13 cellular contexts compared by ENCODE assay signal in genomic region chr2:234459401-234460009, GRCh38. TPM values are rescaled to one million over a fixed set of nuclear protein-coding genes. Genes with fewer than 3 reads are reported as not detected.
A peak's percentile ranks its signal among the peaks of the same experiment; 100 is the strongest.
DNase-seq lines count a peak whose midpoint lies in the region; ATAC-seq lines count a peak whose summit lies in the region.
"Had no signal": no experiment of that assay in that cellular context is flagged by ENCODE, and none has a peak within 500 bp of the region (broad histone marks: within the 10 kb centered on the region; RNA-seq: fewer than 3 reads in every experiment).

No MANE protein-coding gene starts in this region.

- H3K27ac Mint-ChIP-seq in activated CD8-positive, alpha-beta memory T cell treated with anti-CD3 and anti-CD28 coated beads, Interleukin-2, amount 10 ng/mL, durations not matched to agents 7 days and 5 days, result peak overlapping the region; percentile 97
- peak overlapping the region; percentile 86 for H3K27ac Mint-ChIP-seq in T-helper 2 cell treated with Interferon-gamma antibody and Interleukin-4, amounts not matched to agents 5 μg/mL and 100 μg/mL, for 36 hours
- peak overlapping the region; percentile 76 to 98 (median 94) for H3K27ac Mint-ChIP-seq in naive thymus-derived CD8-positive, alpha-beta T cell

- ATAC-seq in activated CD8-positive, alpha-beta memory T cell treated with anti-CD3 and anti-CD28 coated beads, Interleukin-2, amount 10 ng/mL, durations not matched to agents 7 days and 5 days, result peak; percentile 52
- ATAC-seq in naive thymus-derived CD8-positive, alpha-beta T cell, result peak; percentile 17 to 38
- no peak for ATAC-seq in GM19452 (IDR thresholded peaks at IDR 0.05; ENCODE audit: unreplicated experiment)

- DNase-seq in activated CD8-positive, alpha-beta memory T cell treated with anti-CD3 and anti-CD28 coated beads, Interleukin-2, amount 10 ng/mL, durations not matched to agents 7 days and 5 days, result peak; percentile 71
- DNase-seq in activated CD8-positive, alpha-beta memory T cell treated with anti-CD3 and anti-CD28 coated beads, Interleukin-2, amount 50 U/mL, for 4 hours, result no peak
- DNase-seq in DMS79 treated with DMSO at 0.1 percent for 48 hours (lab: John Stamatoyannopoulos, UW), result peak; percentile 50
- no peak for DNase-seq in T-helper 2 cell treated with Interferon-gamma antibody and Interleukin-4, amounts not matched to agents 5 μg/mL and 100 μg/mL, for 36 hours (ENCODE audit: low spot score)
- peak in 6 of 10 donors; percentile 22 to 67 (median 52) for DNase-seq in naive thymus-derived CD8-positive, alpha-beta T cell
- DNase-seq in cerebellum (ENCODE audit: low spot score), result no peak
- no peak for DNase-seq in D341Med (ENCODE audit: low spot score)
- DNase-seq: amygdala; NCI-H1930; SHP77; stimulated activated CD4-positive, alpha-beta T cell treated with anti-CD3 and anti-CD28 coated beads, Interleukin-1b, Interleukin-23, amount 100 ng/mL, for 48 hours; tibial artery had no signal

- peaks cover 8% of the 10 kb centered on the region for H3K9me3 Mint-ChIP-seq in activated CD8-positive, alpha-beta memory T cell treated with anti-CD3 and anti-CD28 coated beads, Interleukin-2, amount 10 ng/mL, durations not matched to agents 7 days and 5 days (ENCODE audit: low read depth)
- peaks cover 11% of the 10 kb centered on the region for H3K9me3 Mint-ChIP-seq in T-helper 2 cell treated with Interferon-gamma antibody and Interleukin-4, amounts not matched to agents 5 μg/mL and 100 μg/mL, for 36 hours
- H3K9me3 Mint-ChIP-seq in naive thymus-derived CD8-positive, alpha-beta T cell, result peaks cover 0 to 6% (median 0%) of the 10 kb centered on the region in 9 donors

- POLR2A ChIA-PET in naive thymus-derived CD8-positive, alpha-beta T cell (lab: Charles Lee), result interaction anchor here (0.5 to 20.7 kb wide), 11 partner anchors 9 to 246 kb away, joined by 3 to 593 read pairs (median 5); no protein-coding TSS in a partner anchor

- no peaks in the 10 kb centered on the region for H3K27me3 Mint-ChIP-seq in activated CD8-positive, alpha-beta memory T cell treated with anti-CD3 and anti-CD28 coated beads, Interleukin-2, amount 10 ng/mL, durations not matched to agents 7 days and 5 days
- no peaks in the 10 kb centered on the region for H3K27me3 Mint-ChIP-seq in T-helper 2 cell treated with Interferon-gamma antibody and Interleukin-4, amounts not matched to agents 5 μg/mL and 100 μg/mL, for 36 hours (ENCODE audit: low read depth)
- H3K27me3 Mint-ChIP-seq in naive thymus-derived CD8-positive, alpha-beta T cell, result no peaks in the 10 kb centered on the region

- peak overlapping the region; percentile 43 for H3K4me3 Mint-ChIP-seq in activated CD8-positive, alpha-beta memory T cell treated with anti-CD3 and anti-CD28 coated beads, Interleukin-2, amount 10 ng/mL, durations not matched to agents 7 days and 5 days
- peak overlapping the region; percentile 67 for H3K4me3 Mint-ChIP-seq in T-helper 2 cell treated with Interferon-gamma antibody and Interleukin-4, amounts not matched to agents 5 μg/mL and 100 μg/mL, for 36 hours
- peak overlapping the region; percentile 34 to 77 (median 69) for H3K4me3 Mint-ChIP-seq in naive thymus-derived CD8-positive, alpha-beta T cell

- peaks cover 26% of the 10 kb centered on the region for H3K36me3 Mint-ChIP-seq in activated CD8-positive, alpha-beta memory T cell treated with anti-CD3 and anti-CD28 coated beads, Interleukin-2, amount 10 ng/mL, durations not matched to agents 7 days and 5 days
- H3K36me3 Mint-ChIP-seq in T-helper 2 cell treated with Interferon-gamma antibody and Interleukin-4, amounts not matched to agents 5 μg/mL and 100 μg/mL, for 36 hours (ENCODE audit: low read depth), result peaks cover 39% of the 10 kb centered on the region
- H3K36me3 Mint-ChIP-seq in naive thymus-derived CD8-positive, alpha-beta T cell, result peaks cover 0 to 2% (median 0%) of the 10 kb centered on the region in 3 donors

- CTCF ChIA-PET in activated CD8-positive, alpha-beta memory T cell treated with anti-CD3 and anti-CD28 coated beads, Interleukin-2, amount 10 ng/mL, durations not matched to agents 7 days and 5 days (lab: Charles Lee), result interaction anchor here (0.9 to 4.0 kb wide), 9 partner anchors 8 to 170 kb away, joined by 3 to 22 read pairs (median 5); no protein-coding TSS in a partner anchor

- peaks cover 76% of the 10 kb centered on the region for H3K4me1 Mint-ChIP-seq in activated CD8-positive, alpha-beta memory T cell treated with anti-CD3 and anti-CD28 coated beads, Interleukin-2, amount 10 ng/mL, durations not matched to agents 7 days and 5 days
- H3K4me1 Mint-ChIP-seq in T-helper 2 cell treated with Interferon-gamma antibody and Interleukin-4, amounts not matched to agents 5 μg/mL and 100 μg/mL, for 36 hours (ENCODE audit: low read depth), result peaks cover 72% of the 10 kb centered on the region
- H3K4me1 Mint-ChIP-seq in naive thymus-derived CD8-positive, alpha-beta T cell, result peaks cover 31 to 81% (median 81%) of the 10 kb centered on the region in 4 donors

RNA-seq across cellular contexts. Expression of gene ARL4C, which starts 37.4 kb away (rescaled TPM):
- total RNA-seq in activated CD8-positive, alpha-beta memory T cell treated with anti-CD3 and anti-CD28 coated beads, Interleukin-2, amount 10 ng/mL, durations not matched to agents 7 days and 5 days, result 100 to 1,000 TPM; 252 to 306 TPM
- total RNA-seq in naive thymus-derived CD8-positive, alpha-beta T cell, result 100 to 1,000 TPM; 137 to 142 TPM
- 100 to 1,000 TPM in 2 of 3 donors, 10 to 100 TPM in 1; 52.9 to 140 (median 112) TPM for polyA plus RNA-seq in naive thymus-derived CD8-positive, alpha-beta T cell
- total RNA-seq in cerebellum, result 17.5 TPM

Comparison
In these comparisons a context has a peak if more than half of its experiments do, and no peak if none do; other contexts are left out.
1. DNase-seq: peak in activated CD8-positive, alpha-beta memory T cell treated with anti-CD3 and anti-CD28 coated beads, Interleukin-2, amount 10 ng/mL, durations not matched to agents 7 days and 5 days (single experiment), DMS79 treated with DMSO at 0.1 percent for 48 hours (single experiment) and naive thymus-derived CD8-positive, alpha-beta T cell (6 of 10); none in activated CD8-positive, alpha-beta memory T cell treated with anti-CD3 and anti-CD28 coated beads, Interleukin-2, amount 50 U/mL, for 4 hours (single experiment), T-helper 2 cell treated with Interferon-gamma antibody and Interleukin-4, amounts not matched to agents 5 μg/mL and 100 μg/mL, for 36 hours (single experiment), cerebellum (single experiment) and D341Med (single experiment).
2. Peak in every context shown above with its lines, with median percentiles within 50 percentile points of each other: H3K27ac Mint-ChIP-seq and H3K4me3 Mint-ChIP-seq.